8 cellular contexts compared by ENCODE assay signal in the genomic region with DNA sequence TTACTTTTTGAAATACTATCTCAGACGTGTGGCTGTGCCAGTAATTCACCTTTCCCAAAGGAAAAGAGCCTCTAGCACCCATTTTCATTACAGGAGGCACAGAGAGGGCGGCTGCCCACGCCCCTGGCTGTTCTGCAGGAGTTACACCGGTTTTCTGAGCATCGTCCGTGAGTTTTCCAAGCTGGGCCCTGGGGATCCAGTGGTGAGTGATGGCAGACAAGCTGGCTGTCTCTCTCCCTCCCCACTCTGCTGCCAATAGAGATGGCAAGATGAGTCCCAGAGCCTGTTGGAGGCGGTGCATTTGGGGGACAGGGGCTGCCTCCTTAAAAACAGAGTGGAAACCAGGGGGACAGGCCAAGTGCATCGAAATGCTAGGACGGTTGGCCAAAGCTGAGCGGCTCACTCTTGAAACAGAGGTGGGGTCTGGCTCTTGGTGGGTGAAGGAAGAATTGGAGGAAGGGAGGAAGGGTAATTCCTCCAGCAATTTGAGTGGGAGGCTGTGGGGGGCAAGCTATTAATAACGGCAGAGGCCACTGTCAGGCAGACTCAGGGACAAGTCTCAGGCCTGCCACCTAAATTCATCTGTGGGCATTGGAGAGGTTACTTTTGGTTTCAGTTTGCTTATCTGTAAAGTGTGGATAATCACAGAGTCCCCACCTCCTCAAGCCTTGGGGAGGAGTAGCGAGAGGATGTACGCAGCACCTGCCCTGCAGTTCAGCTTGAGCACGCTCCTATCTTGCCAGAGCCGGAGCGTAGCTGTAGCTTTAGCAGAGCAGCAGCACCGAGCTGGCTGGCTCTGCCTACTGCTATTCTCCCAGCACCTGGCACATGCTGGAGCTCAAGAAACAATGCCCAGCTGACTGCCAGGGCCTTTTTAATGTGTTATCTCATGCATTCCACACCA. TPM values are rescaled to one million over a fixed set of nuclear protein-coding genes. Genes with fewer than 3 reads are reported as not detected.
DNase-seq lines count a peak whose midpoint lies in the region; ATAC-seq, FAIRE-seq and TF ChIP-seq lines count a peak whose summit lies in the region.

No MANE protein-coding gene starts in this region.

- H3K4me3 ChIP-seq in Loucy (ENCODE audit: low read length, poor library complexity, severe bottlenecking) (peak overlapping the region; percentile 48), kidney (ENCODE audit: low read length in 2 of 2) (peak overlapping the region; percentile 29 to 38)

- H3K27ac Mint-ChIP-seq in stimulated activated naive CD8-positive, alpha-beta T cell treated with anti-CD3 and anti-CD28 coated beads, Interleukin-15, amount 100 ng/mL, for 72 hours: peak overlapping the region; percentile 78 to 94

- no peaks in the 10 kb centered on the region for H4K20me1 ChIP-seq in Loucy (ENCODE audit: insufficient read depth, low read length, poor library complexity, severe bottlenecking)

- H3K4me1 Mint-ChIP-seq in stimulated activated naive CD8-positive, alpha-beta T cell treated with anti-CD3 and anti-CD28 coated beads, Interleukin-15, amount 100 ng/mL, for 72 hours: peaks cover 68% of the 10 kb centered on the region

- peak; percentile 37 for DNase-seq in activated CD8-positive, alpha-beta memory T cell treated with anti-CD3 and anti-CD28 coated beads, Interleukin-2, amount 50 U/mL, for 4 hours
- no peak for DNase-seq in kidney
- DNase-seq in stimulated activated naive CD8-positive, alpha-beta T cell treated with anti-CD3 and anti-CD28 coated beads, Interleukin-15, amount 100 ng/mL, for 72 hours: peak; percentile 60 to 76
- no peak for DNase-seq in NOMO-1 (lab: John Stamatoyannopoulos, UW; ENCODE audit: unreplicated experiment in 2 of 2)
- no peak for DNase-seq in SIG-M5 (lab: John Stamatoyannopoulos, UW)

- H2AFZ ChIP-seq in Loucy (ENCODE audit: low read length): peak overlapping the region; percentile 84

- H3K79me2 ChIP-seq in Loucy (ENCODE audit: insufficient read depth, low read length): no peaks in the 10 kb centered on the region

- H3K27ac ChIP-seq in kidney (ENCODE audit: low read depth in 2 of 2, low read length in 2 of 2): no peak overlapping the region

- FAIRE-seq in kidney (lab: Jason Lieb, UNC): no peak

- TF ChIP-seq POLR2A in GM10847 (IDR thresholded peaks at IDR 0.05; ENCODE audit: extremely low read depth, insufficient read length): peak; percentile 62

- no peaks in the 10 kb centered on the region for H3F3A ChIP-seq in Loucy (ENCODE audit: low read depth)

- no peaks in the 10 kb centered on the region for H3K27me3 ChIP-seq in Loucy (ENCODE audit: insufficient read depth, low read length, poor library complexity, severe bottlenecking)

- H3K9me3 ChIP-seq in Loucy (ENCODE audit: insufficient read depth, low read depth, low read length) (no peaks in the 10 kb centered on the region), kidney (ENCODE audit: control insufficient read depth in 1 of 2, low read length in 2 of 2) (no peaks in the 10 kb centered on the region)

- peak overlapping the region; percentile 60 for H3K4me2 ChIP-seq in Loucy (ENCODE audit: low read depth, low read length, poor library complexity, severe bottlenecking)

- TF ChIP-seq CTCF in Loucy (conservative IDR thresholded peaks at IDR 0.05; ENCODE audit: low read length) (no peak), kidney (IDR thresholded peaks at IDR 0.05; ENCODE audit: borderline replicate concordance, extremely low read depth, insufficient read depth) (no peak)

- H3K9ac ChIP-seq in Loucy (ENCODE audit: low read depth, low read length, poor library complexity, severe bottlenecking) (peak overlapping the region; percentile 71), kidney (ENCODE audit: low read length in 2 of 2) (no peak overlapping the region)

- no peaks in the 10 kb centered on the region for H3K27me3 Mint-ChIP-seq in stimulated activated naive CD8-positive, alpha-beta T cell treated with anti-CD3 and anti-CD28 coated beads, Interleukin-15, amount 100 ng/mL, for 72 hours

- intact Hi-C loops in kidney (cut with DNase I): loop anchor here (10.0 kb wide), 1 partner anchor 67 kb away; no protein-coding TSS in a partner anchor

- H3K9me2 ChIP-seq in Loucy (replicated peaks; ENCODE audit: low read depth, low read length): no peaks in the 10 kb centered on the region

- H3K4me3 Mint-ChIP-seq in stimulated activated naive CD8-positive, alpha-beta T cell treated with anti-CD3 and anti-CD28 coated beads, Interleukin-15, amount 100 ng/mL, for 72 hours: peak overlapping the region; percentile 73 to 74

- ATAC-seq in GM21526 (IDR thresholded peaks at IDR 0.05; ENCODE audit: low FRiP score, unreplicated experiment): peak; percentile 61
- peak; percentile 92 for ATAC-seq in stimulated activated naive CD8-positive, alpha-beta T cell treated with anti-CD3 and anti-CD28 coated beads, Interleukin-15, amount 100 ng/mL, for 72 hours

- H3K4me1 ChIP-seq in Loucy (ENCODE audit: insufficient read depth, low read length, poor library complexity, severe bottlenecking): peaks cover 21% of the 10 kb centered on the region
- H3K4me1 ChIP-seq in kidney (ENCODE audit: control insufficient read depth in 1 of 2, insufficient read depth in 1 of 2, low read depth in 1 of 2, low read length in 2 of 2): peaks cover 0 to 7% of the 10 kb centered on the region in 2 donors

- H3K36me3 ChIP-seq in Loucy (ENCODE audit: insufficient read depth, low read length): no peaks in the 10 kb centered on the region
- H3K36me3 ChIP-seq in kidney (ENCODE audit: control insufficient read depth in 1 of 2, insufficient read depth in 2 of 2, low read length in 2 of 2): no peaks in the 10 kb centered on the region

- H3K9me3 Mint-ChIP-seq in stimulated activated naive CD8-positive, alpha-beta T cell treated with anti-CD3 and anti-CD28 coated beads, Interleukin-15, amount 100 ng/mL, for 72 hours: no peaks in the 10 kb centered on the region

RNA-seq across cellular contexts. Expression of a gene that starts 7.5 kb away (rescaled TPM):
- 0.57 TPM for total RNA-seq in kidney
- polyA plus RNA-seq in kidney (ENCODE audit: insufficient read depth, low read depth, low replicate concordance): 0.37 TPM

Comparison
In these comparisons a context has a peak if more than half of its experiments do, and no peak if none do; other contexts are left out.
1. DNase-seq: peak in activated CD8-positive, alpha-beta memory T cell treated with anti-CD3 and anti-CD28 coated beads, Interleukin-2, amount 50 U/mL, for 4 hours (single experiment) and stimulated activated naive CD8-positive, alpha-beta T cell treated with anti-CD3 and anti-CD28 coated beads, Interleukin-15, amount 100 ng/mL, for 72 hours (2 of 2); none in kidney (single experiment), NOMO-1 (0 of 2) and SIG-M5 (single experiment).